ENCODE assay signal across 8 cellular contexts in the genomic region with DNA sequence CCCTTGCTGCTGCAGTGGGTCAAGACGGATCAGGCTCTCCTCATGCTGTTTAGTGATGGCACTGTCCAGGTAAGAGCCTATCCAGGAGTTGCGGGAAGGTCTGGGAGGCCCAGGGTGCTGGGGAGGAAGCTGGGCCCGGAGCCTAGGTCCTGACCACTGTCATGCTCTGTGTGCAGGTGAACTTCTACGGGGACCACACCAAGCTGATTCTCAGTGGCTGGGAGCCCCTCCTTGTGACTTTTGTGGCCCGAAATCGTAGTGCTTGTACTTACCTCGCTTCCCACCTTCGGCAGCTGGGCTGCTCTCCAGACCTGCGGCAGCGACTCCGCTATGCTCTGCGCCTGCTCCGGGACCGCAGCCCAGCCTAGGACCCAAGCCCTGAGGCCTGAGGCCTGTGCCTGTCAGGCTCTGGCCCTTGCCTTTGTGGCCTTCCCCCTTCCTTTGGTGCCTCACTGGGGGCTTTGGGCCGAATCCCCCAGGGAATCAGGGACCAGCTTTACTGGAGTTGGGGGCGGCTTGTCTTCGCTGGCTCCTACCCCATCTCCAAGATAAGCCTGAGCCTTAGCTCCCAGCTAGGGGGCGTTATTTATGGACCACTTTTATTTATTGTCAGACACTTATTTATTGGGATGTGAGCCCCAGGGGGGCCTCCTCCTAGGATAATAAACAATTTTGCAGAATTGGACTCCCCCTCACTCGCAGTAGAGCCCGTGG. TPM values are rescaled to one million over a fixed set of nuclear protein-coding genes. Genes with fewer than 3 reads are reported as not detected.
DNase-seq lines count a peak whose midpoint lies in the region; ATAC-seq and TF ChIP-seq lines count a peak whose summit lies in the region.
"Had no signal": no experiment of that assay in that cellular context is flagged by ENCODE, and none has a peak within 500 bp of the region (broad histone marks: within the 10 kb centered on the region; RNA-seq: fewer than 3 reads in every experiment).

No MANE protein-coding gene starts in this region.

- H3K4me3 ChIP-seq in heart right ventricle (no peak overlapping the region), upper lobe of left lung (peak overlapping the region in 1 of 4 donors; percentile 28)

- no peak overlapping the region for H3K4me3 Mint-ChIP-seq in activated naive CD4-positive, alpha-beta T cell treated with anti-CD3 and anti-CD28 coated beads, Interleukin-2, amount 10 ng/mL, durations not matched to agents 7 days and 5 days

- intact Hi-C loops in heart right ventricle (cut with DNase I) = no loop called here

- CTCF ChIA-PET in activated naive CD4-positive, alpha-beta T cell treated with anti-CD3 and anti-CD28 coated beads, Interleukin-2, amount 10 ng/mL, durations not matched to agents 7 days and 5 days (lab: Charles Lee) = interaction anchor here (0.9 kb wide), 1 partner anchor 14 kb away, joined by 3 read pairs; no protein-coding TSS in a partner anchor

- H3K4me1 Mint-ChIP-seq in activated naive CD4-positive, alpha-beta T cell treated with anti-CD3 and anti-CD28 coated beads, Interleukin-2, amount 10 ng/mL, durations not matched to agents 7 days and 5 days = peaks cover 79% of the 10 kb centered on the region

- H3K27me3 ChIP-seq in heart right ventricle (no peaks in the 10 kb centered on the region), upper lobe of left lung (no peaks in the 10 kb centered on the region)

- TF ChIP-seq CTCF in heart right ventricle (IDR thresholded peaks at IDR 0.05) = no peak
- no peak for TF ChIP-seq CTCF in upper lobe of left lung (IDR thresholded peaks at IDR 0.05)

- H3K27me3 Mint-ChIP-seq in activated naive CD4-positive, alpha-beta T cell treated with anti-CD3 and anti-CD28 coated beads, Interleukin-2, amount 10 ng/mL, durations not matched to agents 7 days and 5 days = no peaks in the 10 kb centered on the region

- 90 to 92% methylated on average over 20 of the region's 20 CpGs for WGBS in heart right ventricle, 2 donors
- WGBS in upper lobe of left lung, 2 donors = 88 to 98% methylated on average over 13 to 20 of the region's 20 CpGs

- DNase-seq in activated naive CD4-positive, alpha-beta T cell treated with anti-CD3 and anti-CD28 coated beads, Interleukin-2, amount 10 ng/mL, durations not matched to agents 7 days and 5 days = no peak
- DNase-seq in activated naive CD4-positive, alpha-beta T cell treated with anti-CD3 and anti-CD28 coated beads, Interleukin-2, amount 50 U/mL, for 16 hours = no peak
- DNase-seq in heart right ventricle = no peak
- no peak for DNase-seq in upper lobe of left lung
- no peak for DNase-seq in stimulated activated naive CD4-positive, alpha-beta T cell treated with Interleukin-2 at 50 U/mL for 16 hours (lab: John Stamatoyannopoulos, UW)
- DNase-seq in LoVo (ENCODE audit: low spot score) = no peak
- DNase-seq: C1 segment of cervical spinal cord had no signal

- H3K36me3 ChIP-seq in heart right ventricle (peaks cover 0 to 48% (median 23%) of the 10 kb centered on the region in 9 donors), upper lobe of left lung (peaks cover 17 to 49% (median 42%) of the 10 kb centered on the region in 4 donors)

- peaks cover 66% of the 10 kb centered on the region for H3K36me3 Mint-ChIP-seq in activated naive CD4-positive, alpha-beta T cell treated with anti-CD3 and anti-CD28 coated beads, Interleukin-2, amount 10 ng/mL, durations not matched to agents 7 days and 5 days

- H3K4me1 ChIP-seq in heart right ventricle (peaks cover 55 to 95% (median 88%) of the 10 kb centered on the region in 9 donors), upper lobe of left lung (peaks cover 68 to 94% (median 82%) of the 10 kb centered on the region in 4 donors)

- ATAC-seq in heart right ventricle (no peak), upper lobe of left lung (ENCODE audit: low FRiP score in 2 of 2) (no peak)

- peak overlapping the region in 9 of 10 donors; percentile 92 to 100 (median 99) for H3K27ac ChIP-seq in heart right ventricle
- peak overlapping the region; percentile 93 to 99 (median 98) for H3K27ac ChIP-seq in upper lobe of left lung

- H3K27ac Mint-ChIP-seq in activated naive CD4-positive, alpha-beta T cell treated with anti-CD3 and anti-CD28 coated beads, Interleukin-2, amount 10 ng/mL, durations not matched to agents 7 days and 5 days = peak overlapping the region; percentile 86

- peak in 1 of 4 donors; percentile 1 for TF ChIP-seq POLR2A in upper lobe of left lung (IDR thresholded peaks at IDR 0.05)

- no peaks in the 10 kb centered on the region for H3K9me3 Mint-ChIP-seq in activated naive CD4-positive, alpha-beta T cell treated with anti-CD3 and anti-CD28 coated beads, Interleukin-2, amount 10 ng/mL, durations not matched to agents 7 days and 5 days

- no peak for TF ChIP-seq EP300 in upper lobe of left lung (IDR thresholded peaks at IDR 0.05)

- H3K9me3 ChIP-seq in heart right ventricle (no peaks in the 10 kb centered on the region), upper lobe of left lung (no peaks in the 10 kb centered on the region)

RNA-seq across cellular contexts. Expression of a gene that starts 1.7 kb away (rescaled TPM):
- total RNA-seq in heart right ventricle = 1 to 10 TPM in 3 of 10 donors, under 1 TPM in 5, not detected in 2; 0.51 to 2.0 (median 0.71) TPM
- polyA plus RNA-seq in heart right ventricle = 1 to 10 TPM in 1 of 2 donors, under 1 TPM in 1; 0.59 to 1.8 TPM
- total RNA-seq in upper lobe of left lung = 10 to 100 TPM in 4 of 6 donors, 1 to 10 TPM in 2; 1.2 to 38.8 (median 10.9) TPM

RNA-seq across cellular contexts. Expression of a gene that starts 2.9 kb away (rescaled TPM):
- total RNA-seq in heart right ventricle (1 to 10 TPM; 1.8 to 4.1 (median 3.2) TPM), upper lobe of left lung (10 to 100 TPM in 4 of 6 donors, 1 to 10 TPM in 2; 5.1 to 63.9 (median 17.8) TPM)
- polyA plus RNA-seq in heart right ventricle = 10 to 100 TPM in 1 of 2 donors, 1 to 10 TPM in 1; 2.2 to 12.5 TPM

RNA-seq across cellular contexts. Expression of a gene that starts 5.3 kb away (rescaled TPM):
- total RNA-seq in heart right ventricle = 10 to 100 TPM in 1 of 10 donors, 1 to 10 TPM in 9; 2.9 to 10.3 (median 6.8) TPM
- 10 to 100 TPM in 1 of 2 donors, 1 to 10 TPM in 1; 8.7 to 12.7 TPM for polyA plus RNA-seq in heart right ventricle
- 10 to 100 TPM; 24.9 to 72.4 (median 49.6) TPM for total RNA-seq in upper lobe of left lung

RNA-seq across cellular contexts. Expression of a gene that starts 17.5 kb away (rescaled TPM):
- total RNA-seq in heart right ventricle = under 1 TPM in 5 of 10 donors, not detected in 5; 0.11 to 0.31 (median 0.16) TPM
- polyA plus RNA-seq in heart right ventricle = under 1 TPM; 0.07 to 0.44 TPM
- total RNA-seq in upper lobe of left lung = 1 to 10 TPM in 3 of 6 donors, under 1 TPM in 3; 0.30 to 9.1 (median 0.81) TPM
- polyA plus RNA-seq: liver had no signal

RNA-seq across cellular contexts. Expression of a gene that starts 30.1 kb away (rescaled TPM):
- total RNA-seq in heart right ventricle = 1,000 to 10,000 TPM in 1 of 10 donors, 100 to 1,000 TPM in 9; 587 to 1,039 (median 681) TPM
- polyA plus RNA-seq in heart right ventricle = 1,000 to 10,000 TPM; 1,461 to 1,942 TPM
- total RNA-seq in upper lobe of left lung = 1,000 to 10,000 TPM in 4 of 6 donors, 100 to 1,000 TPM in 2; 507 to 1,439 (median 1,183) TPM
